8 cellular contexts compared by ENCODE assay signal in genomic region chr16:85552980-85553435, GRCh38.
DNase-seq lines count a peak whose midpoint lies in the region; ATAC-seq and TF ChIP-seq lines count a peak whose summit lies in the region.

No MANE protein-coding gene starts in this region.

- peak overlapping the region; percentile 89 for H3K27ac ChIP-seq in OCI-LY1 (ENCODE audit: low read depth, low read length, poor library complexity, severe bottlenecking)
- peak overlapping the region; percentile 76 for H3K27ac ChIP-seq in rectal smooth muscle tissue (ENCODE audit: low read depth, low read length)

- DNase-seq in NCI-H2107 treated with DMSO at 0.1 percent for 48 hours (lab: John Stamatoyannopoulos, UW; ENCODE audit: unreplicated experiment) (no peak), SIG-M5 treated with dmso at 0.1 percent for 504 hours (lab: John Stamatoyannopoulos, UW; ENCODE audit: unreplicated experiment) (no peak)

- peak overlapping the region; percentile 68; the same call in 1 of the 2 replicates for H3K9ac ChIP-seq in OCI-LY1 (ENCODE audit: low read length)
- no peak overlapping the region for H3K9ac ChIP-seq in rectal smooth muscle tissue (ENCODE audit: low read length)

- H4K20me1 ChIP-seq in OCI-LY1 (ENCODE audit: insufficient read depth, low read length): no peaks in the 10 kb centered on the region

- peak; percentile 23 for ATAC-seq in GM18511 (IDR thresholded peaks at IDR 0.05; ENCODE audit: unreplicated experiment)
- ATAC-seq in esophagus mucosa: peak; percentile 15
- ATAC-seq in HG02852 (IDR thresholded peaks at IDR 0.05; ENCODE audit: unreplicated experiment): no peak
- ATAC-seq in GM18873 (IDR thresholded peaks at IDR 0.05; ENCODE audit: low FRiP score, unreplicated experiment): no peak

- H3K36me3 ChIP-seq in OCI-LY1 (ENCODE audit: insufficient read depth, low read length) (no peaks in the 10 kb centered on the region; the same call in 1 of the 2 replicates), rectal smooth muscle tissue (ENCODE audit: control insufficient read depth, insufficient read depth, low read length) (no peaks in the 10 kb centered on the region)

- H3K79me2 ChIP-seq in OCI-LY1 (ENCODE audit: insufficient read depth, low read length): peaks cover 5% of the 10 kb centered on the region; the same call in 1 of the 2 replicates

- no peak overlapping the region for H2AFZ ChIP-seq in OCI-LY1 (ENCODE audit: low read length)

- H3K27me3 ChIP-seq in OCI-LY1 (ENCODE audit: insufficient read depth, low read length) (no peaks in the 10 kb centered on the region), rectal smooth muscle tissue (ENCODE audit: control insufficient read depth, insufficient read depth, low read length) (no peaks in the 10 kb centered on the region)

- H3K4me2 ChIP-seq in OCI-LY1 (ENCODE audit: low read length): peak overlapping the region; percentile 85

- H3F3A ChIP-seq in OCI-LY1 (ENCODE audit: insufficient read depth, low read length): no peaks in the 10 kb centered on the region

- no peaks in the 10 kb centered on the region for H3K9me2 ChIP-seq in OCI-LY1 (ENCODE audit: low read depth, low read length)

- H3K9me3 ChIP-seq in OCI-LY1 (ENCODE audit: low read length): no peaks in the 10 kb centered on the region

- peaks cover 28% of the 10 kb centered on the region for H3K4me1 ChIP-seq in OCI-LY1 (ENCODE audit: insufficient read depth, low read length, severe bottlenecking)
- H3K4me1 ChIP-seq in rectal smooth muscle tissue (ENCODE audit: control insufficient read depth, insufficient read depth, low read length): peaks cover 9% of the 10 kb centered on the region

- H3K4me3 ChIP-seq in OCI-LY1 (ENCODE audit: low read depth, low read length, poor library complexity, severe bottlenecking) (peak overlapping the region; percentile 94), rectal smooth muscle tissue (ENCODE audit: low read length) (peak overlapping the region; percentile 84)

- no peak for TF ChIP-seq CTCF in OCI-LY1 (IDR thresholded peaks at IDR 0.05; ENCODE audit: low read length)

Comparison
In these comparisons a context has a peak if more than half of its experiments do, and no peak if none do; other contexts are left out.
1. ATAC-seq: peak in GM18511 (single experiment) and esophagus mucosa (single experiment); none in HG02852 (single experiment) and GM18873 (single experiment).